Comparison of ENCODE assay signal across 10 cellular contexts in genomic region chr18:58221060-58221725, GRCh38.
A peak's percentile ranks its signal among the peaks of the same experiment; 100 is the strongest.
DNase-seq lines count a peak whose midpoint lies in the region; ATAC-seq and TF ChIP-seq lines count a peak whose summit lies in the region.
"Had no signal": no experiment of that assay in that cellular context is flagged by ENCODE, and none has a peak within 500 bp of the region (broad histone marks: within the 10 kb centered on the region; RNA-seq: fewer than 3 reads in every experiment).

No MANE protein-coding gene starts in this region.

- peak in 1 of 2 donors; percentile 67 for TF ChIP-seq POLR2A in sigmoid colon (IDR thresholded peaks at IDR 0.05)

- H3K27me3 ChIP-seq in H7 (ENCODE audit: control insufficient read depth, insufficient read depth, low read length): no peaks in the 10 kb centered on the region
- no peaks in the 10 kb centered on the region for H3K27me3 ChIP-seq in foreskin keratinocyte
- H3K27me3 ChIP-seq in sigmoid colon: no peaks in the 10 kb centered on the region
- H3K27me3 ChIP-seq in CD8-positive, alpha-beta memory T cell (ENCODE audit: insufficient read depth, low read length, poor library complexity, severe bottlenecking): no peaks in the 10 kb centered on the region

- CTCF ChIA-PET in CD8-positive, alpha-beta memory T cell (lab: Charles Lee): no interaction called here

- H3K27ac ChIP-seq in foreskin keratinocyte (peak overlapping the region; percentile 84), sigmoid colon (peak overlapping the region; percentile 58 to 67 (median 64))
- H3K27ac ChIP-seq in CD8-positive, alpha-beta memory T cell (ENCODE audit: low read depth, low read length): no peak overlapping the region
- H3K27ac ChIP-seq: neutrophil had no signal

- peaks cover 33% of the 10 kb centered on the region for H3K4me1 ChIP-seq in foreskin keratinocyte
- H3K4me1 ChIP-seq in sigmoid colon: peaks cover 0 to 64% (median 35%) of the 10 kb centered on the region in 4 donors
- H3K4me1 ChIP-seq in CD8-positive, alpha-beta memory T cell (ENCODE audit: insufficient read depth, low read length): no peaks in the 10 kb centered on the region

- H3K36me3 Mint-ChIP-seq in CD8-positive, alpha-beta memory T cell: no peaks in the 10 kb centered on the region
- H3K36me3 Mint-ChIP-seq in activated T-helper 17 cell treated with anti-CD3 and anti-CD28 coated beads, Interleukin-2, amount 50 U/mL, for 72 hours (ENCODE audit: low read depth): no peaks in the 10 kb centered on the region

- H3K36me3 ChIP-seq in H7 (replicated peaks; ENCODE audit: control insufficient read depth, insufficient read depth, low read length) (no peaks in the 10 kb centered on the region), sigmoid colon (no peaks in the 10 kb centered on the region)
- H3K36me3 ChIP-seq in CD8-positive, alpha-beta memory T cell (ENCODE audit: insufficient read depth, low read length): no peaks in the 10 kb centered on the region
- H3K36me3 ChIP-seq: neutrophil had no signal

- POLR2A ChIA-PET in CD8-positive, alpha-beta memory T cell (lab: Charles Lee): no interaction called here

- H3K27me3 Mint-ChIP-seq in CD8-positive, alpha-beta memory T cell: peaks cover 12 to 23% of the 10 kb centered on the region in 2 donors
- peaks cover 9% of the 10 kb centered on the region for H3K27me3 Mint-ChIP-seq in activated T-helper 17 cell treated with anti-CD3 and anti-CD28 coated beads, Interleukin-2, amount 50 U/mL, for 72 hours

- 22 to 70% methylated on average over 12 of the region's 12 CpGs for WGBS in sigmoid colon, 2 donors

- H3K4me1 Mint-ChIP-seq in CD8-positive, alpha-beta memory T cell: no peaks in the 10 kb centered on the region
- H3K4me1 Mint-ChIP-seq in activated T-helper 17 cell treated with anti-CD3 and anti-CD28 coated beads, Interleukin-2, amount 50 U/mL, for 72 hours: no peaks in the 10 kb centered on the region

- H3K4me3 ChIP-seq in H7 (ENCODE audit: insufficient read depth, low read depth, low read length) (no peak overlapping the region; the same call in 1 of the 2 replicates), sigmoid colon (peak overlapping the region in 2 of 4 donors; percentile 3 to 10)
- H3K4me3 ChIP-seq in CD8-positive, alpha-beta memory T cell (ENCODE audit: low read length): no peak overlapping the region

- TF ChIP-seq CTCF in foreskin keratinocyte (conservative IDR thresholded peaks at IDR 0.05) (peak; percentile 13), sigmoid colon (IDR thresholded peaks at IDR 0.05) (no peak)

- DNase-seq in H7: peak; percentile 32
- peak; percentile 46 for DNase-seq in T1000 (lab: John Stamatoyannopoulos, UW)
- DNase-seq in foreskin keratinocyte: peak; percentile 96 to 98
- DNase-seq in sigmoid colon: no peak
- no peak for DNase-seq in CD8-positive, alpha-beta memory T cell
- no peak for DNase-seq in NCI-H345 treated with DMSO at 0.1 percent for 48 hours (lab: John Stamatoyannopoulos, UW; ENCODE audit: unreplicated experiment)
- DNase-seq: anterior cingulate cortex had no signal

- H3K27ac Mint-ChIP-seq in CD8-positive, alpha-beta memory T cell: no peak overlapping the region
- no peak overlapping the region for H3K27ac Mint-ChIP-seq in activated T-helper 17 cell treated with anti-CD3 and anti-CD28 coated beads, Interleukin-2, amount 50 U/mL, for 72 hours

- intact Hi-C loops in sigmoid colon (cut with DNase I): no loop called here

- ATAC-seq in foreskin keratinocyte: peak; percentile 69
- ATAC-seq in activated T-helper 17 cell treated with anti-CD3 and anti-CD28 coated beads, Interleukin-2, amount 50 U/mL, for 72 hours (replicated peaks): no peak
- ATAC-seq in GM21423 (IDR thresholded peaks at IDR 0.05; ENCODE audit: unreplicated experiment): no peak

- no peaks in the 10 kb centered on the region for H3K9me3 Mint-ChIP-seq in CD8-positive, alpha-beta memory T cell
- H3K9me3 Mint-ChIP-seq in activated T-helper 17 cell treated with anti-CD3 and anti-CD28 coated beads, Interleukin-2, amount 50 U/mL, for 72 hours: no peaks in the 10 kb centered on the region

- TF ChIP-seq EP300 in sigmoid colon (IDR thresholded peaks at IDR 0.05): no peak

- H3K9me3 ChIP-seq in sigmoid colon: no peaks in the 10 kb centered on the region
- H3K9me3 ChIP-seq in CD8-positive, alpha-beta memory T cell (ENCODE audit: low read length): no peaks in the 10 kb centered on the region
- H3K9me3 ChIP-seq: neutrophil had no signal

- H3K4me3 Mint-ChIP-seq in CD8-positive, alpha-beta memory T cell: no peak overlapping the region
- no peak overlapping the region for H3K4me3 Mint-ChIP-seq in activated T-helper 17 cell treated with anti-CD3 and anti-CD28 coated beads, Interleukin-2, amount 50 U/mL, for 72 hours

Comparison
In these comparisons a context has a peak if more than half of its experiments do, and no peak if none do; other contexts are left out.
1. DNase-seq: peak in H7 (single experiment), T1000 (single experiment) and foreskin keratinocyte (2 of 2); none in sigmoid colon (single experiment), CD8-positive, alpha-beta memory T cell (0 of 5) and NCI-H345 treated with DMSO at 0.1 percent for 48 hours (single experiment).